In the genomic region with DNA sequence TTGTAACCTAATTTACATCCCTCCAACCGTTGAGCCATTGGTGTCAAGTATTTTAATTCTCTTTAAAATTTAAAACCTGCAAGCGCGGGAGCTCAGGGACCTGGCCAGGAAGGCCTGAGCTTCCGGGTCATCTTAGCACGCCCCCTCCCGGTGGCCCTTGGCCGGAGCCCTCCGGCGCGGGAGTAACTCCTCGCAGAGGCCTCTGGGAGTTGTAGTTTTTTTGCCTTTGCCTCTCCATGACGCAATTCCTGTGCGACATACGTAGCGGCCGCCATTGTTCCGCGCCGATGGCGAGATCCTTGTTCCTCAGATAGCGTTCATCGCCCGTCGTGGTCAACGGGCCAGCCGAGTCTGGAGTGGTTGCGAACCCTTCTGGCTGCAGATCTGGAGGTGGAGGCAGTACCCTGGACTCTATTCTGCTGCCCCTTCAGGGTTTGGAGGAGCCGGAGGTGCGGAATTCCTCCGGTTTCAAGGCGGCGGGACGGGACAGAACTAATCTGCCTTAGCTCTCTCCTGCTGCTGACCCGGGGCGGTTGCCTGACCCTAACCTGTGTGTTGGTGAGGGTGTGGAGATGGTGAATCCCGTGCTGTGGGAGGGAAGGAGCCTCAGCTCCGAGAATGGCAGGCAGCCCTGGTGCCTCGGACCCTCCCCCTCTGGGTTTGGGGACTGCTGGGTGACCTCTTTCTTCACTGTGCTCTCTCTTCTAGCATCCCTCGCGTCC, we compare ENCODE assay signal across 8 cellular contexts. TPM values are rescaled to one million over a fixed set of nuclear protein-coding genes. Genes with fewer than 3 reads are reported as not detected.
A peak's percentile ranks its signal among the peaks of the same experiment; 100 is the strongest.
DNase-seq lines count a peak whose midpoint lies in the region; FAIRE-seq and TF ChIP-seq lines count a peak whose summit lies in the region.

TSS of gene ZNF268 (plus strand) at position 258 of the 722 bp plus-strand sequence. CDS start 503 bp downstream, outside the sequence.

- in situ Hi-C loops in HAP-1 (cut with MboI; ENCODE audit: low sequenced_read_pairs): no loop called here
- in situ Hi-C loops in SK-MEL-5 (cut with HindIII; ENCODE audit: low pct_unique_long_range_greater_than_20kb, low sequenced_read_pairs): no loop called here

- no peaks in the 10 kb centered on the region for H4K20me1 ChIP-seq in MM.1S (ENCODE audit: insufficient read depth, low read length)

- DNase-seq in GF-D8 (lab: John Stamatoyannopoulos, UW): peak; percentile 80
- DNase-seq in HAP-1 (ENCODE audit: low spot score in 2 of 2): peak; percentile 88 to 96
- peak; percentile 86 for DNase-seq in MM.1S
- peak; percentile 95 for DNase-seq in SK-MEL-5 (ENCODE audit: low read depth, low spot score)
- peak; percentile 89 for DNase-seq in activated naive CD4-positive, alpha-beta T cell treated with Interleukin-2 at 50 U/mL for 16 hours
- peak; percentile 67 to 92 for DNase-seq in frontal cortex (ENCODE audit: low spot score in 2 of 2)
- peak; percentile 21 to 91 (median 82) for DNase-seq in substantia nigra (lab: John Stamatoyannopoulos, UW)

- peak within 1 kb of the TSS; percentile 50; the same call in 1 of the 2 replicates for H3K9ac ChIP-seq in MM.1S (ENCODE audit: low read length)

- FAIRE-seq in frontal cortex (lab: Jason Lieb, UNC): no peak

- TF ChIP-seq CTCF in MM.1S (IDR thresholded peaks at IDR 0.05; ENCODE audit: low read length) (peak; percentile 53), neutrophil (IDR thresholded peaks at IDR 0.05) (peak; percentile 60)

- H3K79me2 ChIP-seq in MM.1S (ENCODE audit: low read length): no peaks in the 10 kb centered on the region

- no peaks in the 10 kb centered on the region for H3K9me2 ChIP-seq in MM.1S (replicated peaks; ENCODE audit: insufficient read depth, low read length)

- no peaks in the 10 kb centered on the region for H3F3A ChIP-seq in MM.1S (ENCODE audit: insufficient read depth, low read length)

- peak within 1 kb of the TSS; percentile 80 for H3K4me3 ChIP-seq in HAP-1
- H3K4me3 ChIP-seq in MM.1S (ENCODE audit: low read length): peak within 1 kb of the TSS; percentile 85
- peak within 1 kb of the TSS; percentile 71 to 82 for H3K4me3 ChIP-seq in neutrophil (ENCODE audit: low read depth in 1 of 2, low read length in 1 of 2)

- H3K36me3 ChIP-seq in HAP-1 (replicated peaks) (peaks cover 27% of the 10 kb centered on the region; the same call in 1 of the 2 replicates), MM.1S (replicated peaks; ENCODE audit: insufficient read depth, low read length) (no peaks in the 10 kb centered on the region), neutrophil (peaks cover 7% of the 10 kb centered on the region)

- H3K4me2 ChIP-seq in MM.1S (ENCODE audit: low read depth, low read length): peak within 1 kb of the TSS; percentile 54; the same call in 1 of the 2 replicates

- H3K9me3 ChIP-seq in HAP-1 (peaks cover 16% of the 10 kb centered on the region), MM.1S (replicated peaks; ENCODE audit: insufficient read depth, low read length) (no peaks in the 10 kb centered on the region), neutrophil (peaks cover 13% of the 10 kb centered on the region)

- peak within 1 kb of the TSS; percentile 71 for H2AFZ ChIP-seq in MM.1S (ENCODE audit: low read length)

- H3K4me1 ChIP-seq in HAP-1: no peaks in the 10 kb centered on the region
- no peaks in the 10 kb centered on the region for H3K4me1 ChIP-seq in MM.1S (ENCODE audit: low read length)
- peaks cover 7 to 8% of the 10 kb centered on the region in 2 experiments for H3K4me1 ChIP-seq in neutrophil (ENCODE audit: control insufficient read depth in 1 of 2, insufficient read depth in 1 of 2, low read depth in 1 of 2, low read length in 1 of 2)

- peak within 1 kb of the TSS; percentile 43; the same call in 1 of the 2 replicates for H3K27ac ChIP-seq in MM.1S (ENCODE audit: low read length)
- peak within 1 kb of the TSS; percentile 61 for H3K27ac ChIP-seq in neutrophil
- H3K27ac ChIP-seq in substantia nigra (ENCODE audit: low read depth, low read length, poor library complexity, severe bottlenecking): peak within 1 kb of the TSS; percentile 49

- no peaks in the 10 kb centered on the region for H3K27me3 ChIP-seq in HAP-1 (ENCODE audit: low read depth)
- no peaks in the 10 kb centered on the region for H3K27me3 ChIP-seq in MM.1S (replicated peaks; ENCODE audit: insufficient read depth, low read length)
- H3K27me3 ChIP-seq in neutrophil: no peaks in the 10 kb centered on the region

RNA-seq across cellular contexts. Expression of gene ZNF268, which starts in this region (rescaled TPM):
- total RNA-seq in SK-MEL-5 (2014; rRNA removed; shearing (Covaris generic)): 34.0 and 35.5 TPM in 2 replicates
- 9.6 and 15.4 TPM in 2 replicates for polyA plus RNA-seq in SK-MEL-5 (2015; cell fraction: cytosol; rRNA removed)
- polyA plus RNA-seq in SK-MEL-5 (2015; cell fraction: nucleus; rRNA removed): 11.3 and 12.2 TPM in 2 replicates
- 27.3 TPM for total RNA-seq in frontal cortex

Comparison
In these comparisons a context has a peak if more than half of its experiments do, and no peak if none do; other contexts are left out.
1. Peak in every context shown above with its lines: DNase-seq, H3K4me3 ChIP-seq and H3K27ac ChIP-seq.